Comparison of ENCODE assay signal across 8 cellular contexts in genomic region chr17:47692895-47693666, GRCh38. TPM values are rescaled to one million over a fixed set of nuclear protein-coding genes. Genes with fewer than 3 reads are reported as not detected.
A peak's percentile ranks its signal among the peaks of the same experiment; 100 is the strongest.
DNase-seq lines count a peak whose midpoint lies in the region; ATAC-seq and TF ChIP-seq lines count a peak whose summit lies in the region.

No MANE protein-coding gene starts in this region.

- peak overlapping the region; percentile 73 for H3K9ac ChIP-seq in ES-I3 (ENCODE audit: low read depth, low read length)
- no peak overlapping the region for H3K9ac ChIP-seq in MM.1S (ENCODE audit: low read length)
- H3K9ac ChIP-seq in colonic mucosa (ENCODE audit: low read depth in 2 of 2, low read length in 2 of 2), result peak overlapping the region in 1 of 2 donors; percentile 66

- peak overlapping the region; percentile 48; the same call in 1 of the 2 replicates for H3K4me3 ChIP-seq in MM.1S (ENCODE audit: low read length)
- H3K4me3 ChIP-seq in colonic mucosa, result peak overlapping the region; percentile 85

- H3K27ac Mint-ChIP-seq in naive B cell, result peak overlapping the region in 5 of 6 donors; percentile 49 to 88 (median 80)

- H3K9me3 ChIP-seq in ES-I3 (ENCODE audit: control insufficient read depth, insufficient read depth, low read length) (no peaks in the 10 kb centered on the region), MM.1S (replicated peaks; ENCODE audit: insufficient read depth, low read length) (no peaks in the 10 kb centered on the region), colonic mucosa (no peaks in the 10 kb centered on the region)

- peaks cover 21% of the 10 kb centered on the region for H3K4me1 ChIP-seq in ES-I3 (ENCODE audit: insufficient read depth, low read length)
- H3K4me1 ChIP-seq in MM.1S (ENCODE audit: low read length), result peaks cover 9% of the 10 kb centered on the region
- H3K4me1 ChIP-seq in colonic mucosa, result peaks cover 9% of the 10 kb centered on the region

- no peaks in the 10 kb centered on the region for H3K36me3 Mint-ChIP-seq in naive B cell

- no peak overlapping the region for H3K27ac ChIP-seq in MM.1S (ENCODE audit: low read length)
- H3K27ac ChIP-seq in colonic mucosa, result no peak overlapping the region

- peak; percentile 37 for DNase-seq in MM.1S
- peak; percentile 29 for DNase-seq in colonic mucosa
- DNase-seq in naive B cell, result no peak
- DNase-seq in ureter (ENCODE audit: low spot score), result no peak
- DNase-seq in HPDE6-E6E7 (ENCODE audit: extremely low spot score), result no peak
- DNase-seq in hepatic stellate cell (ENCODE audit: low spot score), result no peak
- DNase-seq in midbrain (lab: John Stamatoyannopoulos, UW), result no peak

- 0 out of 2 replicates have a peak, but pooled peaks cover 1% of the 10 kb centered on the region for H3F3A ChIP-seq in MM.1S (ENCODE audit: insufficient read depth, low read length)

- ATAC-seq in naive B cell (ENCODE audit: low read depth in 2 of 2), result no peak

- H3K9me2 ChIP-seq in MM.1S (replicated peaks; ENCODE audit: insufficient read depth, low read length), result no peaks in the 10 kb centered on the region

- no peaks in the 10 kb centered on the region for H3K36me3 ChIP-seq in ES-I3 (ENCODE audit: insufficient read depth, low read length)
- no peaks in the 10 kb centered on the region for H3K36me3 ChIP-seq in MM.1S (replicated peaks; ENCODE audit: insufficient read depth, low read length)
- H3K36me3 ChIP-seq in colonic mucosa, result no peaks in the 10 kb centered on the region

- 0 out of 2 replicates have a peak overlapping the region, but pooled peaks have one; percentile 23 for H2AFZ ChIP-seq in MM.1S (ENCODE audit: low read length)

- H3K4me3 Mint-ChIP-seq in naive B cell, result peak overlapping the region; percentile 92 to 100 (median 94)

- TF ChIP-seq CTCF in MM.1S (IDR thresholded peaks at IDR 0.05; ENCODE audit: low read length) (no peak), colonic mucosa (IDR thresholded peaks at IDR 0.05) (no peak)

- H3K4me1 Mint-ChIP-seq in naive B cell, result peaks cover 32 to 38% (median 36%) of the 10 kb centered on the region in 3 donors

- intact Hi-C loops in colonic mucosa (cut with DNase I), result loop anchor here (10.0 kb wide), 1 partner anchor 112 kb away; no protein-coding TSS in a partner anchor

- no peaks in the 10 kb centered on the region for H4K20me1 ChIP-seq in MM.1S (ENCODE audit: insufficient read depth, low read length)

- H3K9me3 Mint-ChIP-seq in naive B cell, result no peaks in the 10 kb centered on the region

- H3K27me3 ChIP-seq in MM.1S (replicated peaks; ENCODE audit: insufficient read depth, low read length) (peaks cover 38% of the 10 kb centered on the region), colonic mucosa (no peaks in the 10 kb centered on the region)

- H3K4me2 ChIP-seq in MM.1S (ENCODE audit: low read depth, low read length), result peak overlapping the region; percentile 72

- no peaks in the 10 kb centered on the region for H3K79me2 ChIP-seq in MM.1S (ENCODE audit: low read length)

- H3K27me3 Mint-ChIP-seq in naive B cell, result no peaks in the 10 kb centered on the region

RNA-seq across cellular contexts. Expression of gene TBKBP1, which starts 0.9 kb away (rescaled TPM):
- 1 to 10 TPM; 1.3 to 2.9 TPM for total RNA-seq in colonic mucosa
- polyA plus RNA-seq in naive B cell (ENCODE audit: low read depth in 6 of 6), result under 1 TPM in 4 of 6 donors, not detected in 2; 0.09 to 0.97 (median 0.24) TPM
- 9.2 TPM for total RNA-seq in ureter

RNA-seq across cellular contexts. Expression of gene TBX21, which starts 40.0 kb away (rescaled TPM):
- total RNA-seq in colonic mucosa (under 1 TPM; 0.40 to 0.49 TPM), ureter (1.2 TPM)
- polyA plus RNA-seq in naive B cell (ENCODE audit: low read depth in 6 of 6), result 1 to 10 TPM in 4 of 6 donors, under 1 TPM in 2; 0.11 to 2.9 (median 2.0) TPM

RNA-seq across cellular contexts. Expression of gene KPNB1, which starts 43.4 kb away (rescaled TPM):
- total RNA-seq in colonic mucosa, result 100 to 1,000 TPM; 247 to 356 TPM
- 10 to 100 TPM in 5 of 6 donors, 1 to 10 TPM in 1; 6.4 to 33.5 (median 30.6) TPM for polyA plus RNA-seq in naive B cell (ENCODE audit: low read depth in 6 of 6)
- total RNA-seq in ureter, result 352 TPM

Comparison
In these comparisons a context has a peak if more than half of its experiments do, and no peak if none do; other contexts are left out.
1. DNase-seq: peak in MM.1S (single experiment) and colonic mucosa (single experiment); none in naive B cell (single experiment), ureter (single experiment), HPDE6-E6E7 (single experiment), hepatic stellate cell (single experiment) and midbrain (single experiment).